ENCODE assay signal across 8 cellular contexts in the genomic region with DNA sequence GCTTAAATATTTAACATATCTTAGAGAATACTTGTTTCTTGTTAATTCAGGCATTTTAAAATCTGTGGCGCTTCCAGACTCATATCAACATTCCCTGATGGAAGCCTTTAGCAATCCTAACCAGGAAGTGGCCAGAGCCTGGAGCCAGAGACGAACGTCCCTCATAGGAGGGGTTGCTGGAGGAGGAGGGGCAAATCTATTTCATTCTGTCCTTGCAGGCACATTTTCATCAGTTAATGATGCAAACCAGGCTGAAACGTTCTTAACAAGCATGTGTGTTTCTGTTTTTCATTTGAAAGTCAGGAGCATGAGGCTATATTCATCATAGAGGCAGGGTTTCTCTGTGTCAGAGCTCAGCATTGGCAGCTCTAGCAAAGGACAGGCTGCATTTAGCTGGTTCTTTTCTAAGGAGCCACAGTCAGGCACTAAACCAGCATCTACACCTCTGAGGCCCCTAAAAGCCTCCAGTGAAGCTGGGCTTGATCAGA. TPM values are rescaled to one million over a fixed set of nuclear protein-coding genes. Genes with fewer than 3 reads are reported as not detected.
DNase-seq lines count a peak whose midpoint lies in the region; ATAC-seq and TF ChIP-seq lines count a peak whose summit lies in the region.

No MANE protein-coding gene starts in this region.

- TF ChIP-seq CTCF in psoas muscle (IDR thresholded peaks at IDR 0.05) (no peak), GM13977 (IDR thresholded peaks at IDR 0.05; ENCODE audit: extremely low read depth, insufficient read depth, missing control alignments) (no peak)

- H3K36me3 ChIP-seq in psoas muscle (ENCODE audit: insufficient read depth in 1 of 2, low read depth in 1 of 2), result no peaks in the 10 kb centered on the region

- H3K4me3 ChIP-seq in psoas muscle, result no peak overlapping the region

- in situ Hi-C loops in SK-MEL-5 (cut with HindIII; ENCODE audit: low pct_unique_long_range_greater_than_20kb, low sequenced_read_pairs), result no loop called here
- in situ Hi-C loops in GM13977 (cut with MboI; ENCODE audit: low pct_unique_long_range_greater_than_20kb, low sequenced_read_pairs, unreplicated experiment), result no loop called here

- WGBS in psoas muscle, 3 donors, result 17 to 23% (median 18%) methylated on average over 4 of the region's 4 CpGs

- no peaks in the 10 kb centered on the region for H3K27me3 ChIP-seq in psoas muscle (ENCODE audit: insufficient read depth in 3 of 3, low read length in 2 of 3)

- peak; percentile 97 for ATAC-seq in Right ventricle myocardium inferior
- ATAC-seq in psoas muscle, result peak; percentile 57 to 82 (median 76)
- no peak for ATAC-seq in HG02623 (IDR thresholded peaks at IDR 0.05; ENCODE audit: unreplicated experiment)
- no peak for ATAC-seq in HG03565 (IDR thresholded peaks at IDR 0.05; ENCODE audit: unreplicated experiment)

- intact Hi-C loops in Right ventricle myocardium inferior (cut with DNase I) (loop anchor here (5.0 kb wide), 1 partner anchor 43 kb away; a partner anchor contains a TSS), psoas muscle (cut with DNase I) (no loop called here)

- H3K9me3 ChIP-seq in psoas muscle, result no peaks in the 10 kb centered on the region

- peak overlapping the region; percentile 65 for H3K27ac ChIP-seq in psoas muscle

- H3K4me1 ChIP-seq in psoas muscle, result peaks cover 25% of the 10 kb centered on the region

- DNase-seq in EL (peak; percentile 91), SK-MEL-5 (ENCODE audit: low read depth, low spot score) (peak; percentile 32), Right ventricle myocardium inferior (ENCODE audit: missing footprints) (peak; percentile 76), psoas muscle (peak; percentile 42 to 70), GM13977 (ENCODE audit: low spot score) (no peak), NCI-H345 treated with DMSO at 0.1 percent for 48 hours (lab: John Stamatoyannopoulos, UW; ENCODE audit: unreplicated experiment) (no peak)

RNA-seq across cellular contexts. Expression of a gene that starts 17.8 kb away (rescaled TPM):
- 1.7 and 2.0 TPM in 2 replicates for total RNA-seq in SK-MEL-5 (2014; rRNA removed; shearing (Covaris generic))
- polyA plus RNA-seq in SK-MEL-5 (2015; cell fraction: cytosol; rRNA removed), result 1.3 and 1.5 TPM in 2 replicates
- 0.49 and 0.61 TPM in 2 replicates for polyA plus RNA-seq in SK-MEL-5 (2015; cell fraction: nucleus; rRNA removed)
- total RNA-seq in Right ventricle myocardium inferior (4.2 TPM), psoas muscle (1 to 10 TPM; 1.2 to 4.2 (median 1.6) TPM)
- polyA plus RNA-seq in psoas muscle, result 1 to 10 TPM; 1.2 to 1.4 (median 1.3) TPM

RNA-seq across cellular contexts. Expression of a gene that starts 32.5 kb away (rescaled TPM):
- 68.2 and 76.1 TPM in 2 replicates for total RNA-seq in SK-MEL-5 (2014; rRNA removed; shearing (Covaris generic))
- 60.6 and 66.2 TPM in 2 replicates for polyA plus RNA-seq in SK-MEL-5 (2015; cell fraction: cytosol; rRNA removed)
- polyA plus RNA-seq in SK-MEL-5 (2015; cell fraction: nucleus; rRNA removed), result 7.4 and 13.7 TPM in 2 replicates
- total RNA-seq in Right ventricle myocardium inferior (19.3 TPM), psoas muscle (10 to 100 TPM in 3 of 4 donors, 1 to 10 TPM in 1; 7.7 to 14.2 (median 12.3) TPM)
- polyA plus RNA-seq in psoas muscle, result 10 to 100 TPM in 1 of 3 donors, 1 to 10 TPM in 2; 7.6 to 10.3 (median 8.2) TPM

RNA-seq across cellular contexts. Expression of a gene that starts 43.8 kb away (rescaled TPM):
- total RNA-seq in SK-MEL-5 (2014; rRNA removed; shearing (Covaris generic)), result 4.5 and 5.0 TPM in 2 replicates
- 4.9 and 5.1 TPM in 2 replicates for polyA plus RNA-seq in SK-MEL-5 (2015; cell fraction: cytosol; rRNA removed)
- 1.3 and 1.6 TPM in 2 replicates for polyA plus RNA-seq in SK-MEL-5 (2015; cell fraction: nucleus; rRNA removed)
- 7.0 TPM for total RNA-seq in Right ventricle myocardium inferior
- 1 to 10 TPM; 2.7 to 7.1 (median 5.5) TPM for total RNA-seq in psoas muscle
- 1 to 10 TPM; 2.0 to 4.6 (median 2.6) TPM for polyA plus RNA-seq in psoas muscle

Comparison
In these comparisons a context has a peak if more than half of its experiments do, and no peak if none do; other contexts are left out.
1. DNase-seq: peak in EL (single experiment), SK-MEL-5 (single experiment), Right ventricle myocardium inferior (single experiment) and psoas muscle (2 of 2); none in GM13977 (single experiment) and NCI-H345 treated with DMSO at 0.1 percent for 48 hours (single experiment).
2. ATAC-seq: peak in Right ventricle myocardium inferior (single experiment) and psoas muscle (4 of 4); none in HG02623 (single experiment) and HG03565 (single experiment).